In genomic region chr19:58395220-58395978, GRCh38 we compare ENCODE assay signal across 10 cellular contexts. TPM values are rescaled to one million over a fixed set of nuclear protein-coding genes. Genes with fewer than 3 reads are reported as not detected.
A peak's percentile ranks its signal among the peaks of the same experiment; 100 is the strongest.
DNase-seq lines count a peak whose midpoint lies in the region; ATAC-seq and TF ChIP-seq lines count a peak whose summit lies in the region.
"Had no signal": no experiment of that assay in that cellular context is flagged by ENCODE, and none has a peak within 500 bp of the region (broad histone marks: within the 10 kb centered on the region; RNA-seq: fewer than 3 reads in every experiment).

Gene RNF225, plus strand, starts transcription at chr19:58395656. Its CDS starts 434 bp downstream, at chr19:58396090.

- H3K9ac ChIP-seq in HUES48 (ENCODE audit: low read depth, low read length), result no peak within 1 kb of the TSS
- H3K9ac ChIP-seq: KMS-11 had no signal

- TF ChIP-seq CTCF in chondrocyte (IDR thresholded peaks at IDR 0.05), result no peak

- H3K27me3 Mint-ChIP-seq in chondrocyte (ENCODE audit: low read depth), result no peaks in the 10 kb centered on the region
- peaks cover 5 to 19% (median 7%) of the 10 kb centered on the region in 5 donors for H3K27me3 Mint-ChIP-seq in naive thymus-derived CD4-positive, alpha-beta T cell
- H3K27me3 Mint-ChIP-seq in activated CD4-positive, alpha-beta memory T cell treated with anti-CD3 and anti-CD28 coated beads for 36 hours, result peaks cover 3% of the 10 kb centered on the region

- in situ Hi-C loops in G401 (cut with HindIII; ENCODE audit: low sequenced_read_pairs), result no loop called here

- DNase-seq in G401 (ENCODE audit: low spot score) (peak; percentile 13), chondrocyte (ENCODE audit: low spot score) (no peak), T-helper 9 cell (no peak), GM19240 (ENCODE audit: insufficient read length, low spot score) (no peak)
- no peak for DNase-seq in naive thymus-derived CD4-positive, alpha-beta T cell
- no peak for DNase-seq in activated CD4-positive, alpha-beta memory T cell treated with anti-CD3 and anti-CD28 coated beads for 36 hours

- H3K9me3 Mint-ChIP-seq in chondrocyte (ENCODE audit: low read depth), result no peaks in the 10 kb centered on the region
- no peaks in the 10 kb centered on the region for H3K9me3 Mint-ChIP-seq in naive thymus-derived CD4-positive, alpha-beta T cell
- no peaks in the 10 kb centered on the region for H3K9me3 Mint-ChIP-seq in activated CD4-positive, alpha-beta memory T cell treated with anti-CD3 and anti-CD28 coated beads for 36 hours

- H3K27me3 ChIP-seq in HUES48 (ENCODE audit: control insufficient read depth, insufficient read depth, low read length), result peaks cover 10% of the 10 kb centered on the region
- H3K27me3 ChIP-seq in naive thymus-derived CD4-positive, alpha-beta T cell (ENCODE audit: control insufficient read depth in 2 of 2, insufficient read depth in 2 of 2, low read length in 2 of 2), result peaks cover 3% of the 10 kb centered on the region in 2 donors

- no peak within 1 kb of the TSS for H3K4me3 Mint-ChIP-seq in chondrocyte (ENCODE audit: unreplicated experiment)
- H3K4me3 Mint-ChIP-seq in naive thymus-derived CD4-positive, alpha-beta T cell, result peak within 1 kb of the TSS in 1 of 10 donors; percentile 38
- no peak within 1 kb of the TSS for H3K4me3 Mint-ChIP-seq in activated CD4-positive, alpha-beta memory T cell treated with anti-CD3 and anti-CD28 coated beads for 36 hours

- POLR2A ChIA-PET in naive thymus-derived CD4-positive, alpha-beta T cell (lab: Charles Lee), result interaction anchor here (1.3 kb wide), 1 partner anchor 33 kb away, joined by 3 read pairs; the partner anchor contains the start of gene ZNF497
- POLR2A ChIA-PET in activated CD4-positive, alpha-beta memory T cell treated with anti-CD3 and anti-CD28 coated beads for 36 hours (lab: Charles Lee), result no interaction called here

- peaks cover 7% of the 10 kb centered on the region; the same call in 1 of the 2 replicates for H3K4me1 ChIP-seq in HUES48 (ENCODE audit: control insufficient read depth, insufficient read depth, low read length)
- H3K4me1 ChIP-seq in naive thymus-derived CD4-positive, alpha-beta T cell (ENCODE audit: control insufficient read depth in 2 of 2, insufficient read depth in 2 of 2, low read length in 2 of 2), result peaks cover 0 to under 1% of the 10 kb centered on the region in 2 donors

- H3K27ac Mint-ChIP-seq in chondrocyte (ENCODE audit: unreplicated experiment), result peak within 1 kb of the TSS; percentile 66
- peak within 1 kb of the TSS in 1 of 9 donors; percentile 32 for H3K27ac Mint-ChIP-seq in naive thymus-derived CD4-positive, alpha-beta T cell
- H3K27ac Mint-ChIP-seq in activated CD4-positive, alpha-beta memory T cell treated with anti-CD3 and anti-CD28 coated beads for 36 hours, result no peak within 1 kb of the TSS

- peaks cover 20% of the 10 kb centered on the region for H3K36me3 Mint-ChIP-seq in chondrocyte (ENCODE audit: low read depth)
- H3K36me3 Mint-ChIP-seq in naive thymus-derived CD4-positive, alpha-beta T cell, result peaks cover 10 to 30% (median 18%) of the 10 kb centered on the region in 5 donors
- H3K36me3 Mint-ChIP-seq in activated CD4-positive, alpha-beta memory T cell treated with anti-CD3 and anti-CD28 coated beads for 36 hours, result peaks cover 45% of the 10 kb centered on the region

- H3K27ac ChIP-seq in HUES48 (ENCODE audit: low read depth, low read length), result no peak within 1 kb of the TSS
- H3K27ac ChIP-seq in naive thymus-derived CD4-positive, alpha-beta T cell (ENCODE audit: low read depth, low read length), result no peak within 1 kb of the TSS
- H3K27ac ChIP-seq: KMS-11 had no signal

- H3K9me3 ChIP-seq in HUES48 (ENCODE audit: control insufficient read depth, insufficient read depth, low read length), result no peaks in the 10 kb centered on the region
- no peaks in the 10 kb centered on the region for H3K9me3 ChIP-seq in naive thymus-derived CD4-positive, alpha-beta T cell (ENCODE audit: control insufficient read depth in 2 of 3, low read length in 3 of 3)

- CTCF ChIA-PET in naive thymus-derived CD4-positive, alpha-beta T cell (lab: Charles Lee), result no interaction called here
- CTCF ChIA-PET in activated CD4-positive, alpha-beta memory T cell treated with anti-CD3 and anti-CD28 coated beads for 36 hours (lab: Charles Lee), result interaction anchor here (1.0 kb wide), 1 partner anchor 119 kb away, joined by 4 read pairs; no protein-coding TSS in a partner anchor

- peaks cover 46% of the 10 kb centered on the region for H3K36me3 ChIP-seq in HUES48 (ENCODE audit: control insufficient read depth, insufficient read depth, low read length)
- peaks cover 0 to 50% (median 9%) of the 10 kb centered on the region in 3 experiments for H3K36me3 ChIP-seq in naive thymus-derived CD4-positive, alpha-beta T cell (ENCODE audit: control insufficient read depth in 2 of 3, insufficient read depth in 3 of 3, low read length in 3 of 3)

- intact Hi-C loops in naive thymus-derived CD4-positive, alpha-beta T cell (cut with micrococcal nuclease), result no loop called here
- intact Hi-C loops in activated CD4-positive, alpha-beta memory T cell treated with anti-CD3 and anti-CD28 coated beads for 36 hours (cut with micrococcal nuclease), result no loop called here

- ATAC-seq in naive thymus-derived CD4-positive, alpha-beta T cell, result peak; percentile 20
- ATAC-seq in GM21381 (IDR thresholded peaks at IDR 0.05; ENCODE audit: unreplicated experiment), result no peak

- peak within 1 kb of the TSS; percentile 53 for H3K4me3 ChIP-seq in HUES48 (ENCODE audit: low read depth, low read length)
- H3K4me3 ChIP-seq in naive thymus-derived CD4-positive, alpha-beta T cell (ENCODE audit: low read length), result no peak within 1 kb of the TSS

- H3K4me1 Mint-ChIP-seq in chondrocyte (ENCODE audit: low read depth), result peaks cover 3% of the 10 kb centered on the region
- peaks cover 0 to 27% (median 13%) of the 10 kb centered on the region in 7 donors for H3K4me1 Mint-ChIP-seq in naive thymus-derived CD4-positive, alpha-beta T cell
- peaks cover 20% of the 10 kb centered on the region for H3K4me1 Mint-ChIP-seq in activated CD4-positive, alpha-beta memory T cell treated with anti-CD3 and anti-CD28 coated beads for 36 hours (ENCODE audit: low read depth)

RNA-seq across cellular contexts. Expression of gene RNF225, which starts in this region (rescaled TPM):
- not detected in 2 replicates for total RNA-seq in G401 (2014; rRNA removed; shearing (Covaris generic))
- total RNA-seq in chondrocyte, result not detected in 3 replicates
- under 1 TPM in 4 of 5 experiments, not detected in 1; 0.32 to 0.53 (median 0.50) TPM for total RNA-seq in naive thymus-derived CD4-positive, alpha-beta T cell
- polyA plus RNA-seq in naive thymus-derived CD4-positive, alpha-beta T cell, result not detected
- total RNA-seq in activated CD4-positive, alpha-beta memory T cell treated with anti-CD3 and anti-CD28 coated beads for 36 hours, result under 1 TPM; 0.21 to 0.31 TPM
- total RNA-seq: skeletal muscle tissue had no signal

Comparison
In these comparisons a context has a peak if more than half of its experiments do, and no peak if none do; other contexts are left out.
1. Peak in DNase-seq in G401; RNA of the gene not detected or under 1 TPM.
2. Peak in ATAC-seq in naive thymus-derived CD4-positive, alpha-beta T cell; RNA of the gene not detected or under 1 TPM.